In the genomic region with DNA sequence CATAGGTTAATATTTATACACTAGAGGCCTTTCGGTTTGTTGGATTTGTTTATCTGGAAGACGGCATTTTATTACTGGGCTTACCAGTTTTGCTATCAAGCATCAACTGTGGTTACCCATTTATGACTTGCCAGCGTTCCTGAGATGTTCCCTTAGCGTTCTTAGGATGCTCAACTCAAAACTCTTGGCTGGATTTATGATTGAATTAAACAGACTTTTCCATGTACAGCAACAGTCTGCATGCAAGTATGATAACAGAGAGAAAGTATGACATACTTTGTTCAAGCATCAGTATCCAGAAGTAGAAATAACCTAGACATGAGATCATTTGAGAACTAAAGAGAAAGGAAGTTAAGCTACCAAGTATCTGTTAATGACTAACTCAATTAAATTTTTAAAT, we compare ENCODE assay signal across 15 cellular contexts. TPM values are rescaled to one million over a fixed set of nuclear protein-coding genes. Genes with fewer than 3 reads are reported as not detected.
DNase-seq lines count a peak whose midpoint lies in the region; ATAC-seq and TF ChIP-seq lines count a peak whose summit lies in the region.
"Had no signal": no experiment of that assay in that cellular context is flagged by ENCODE, and none has a peak within 500 bp of the region (broad histone marks: within the 10 kb centered on the region; RNA-seq: fewer than 3 reads in every experiment).

No MANE protein-coding gene starts in this region.

- peaks cover 4% of the 10 kb centered on the region for H3K27me3 Mint-ChIP-seq in CD8-positive, alpha-beta T cell (ENCODE audit: low read depth)

- H3K27ac Mint-ChIP-seq in CD8-positive, alpha-beta T cell, result no peak overlapping the region

- no peak for TF ChIP-seq CTCF in foreskin keratinocyte (conservative IDR thresholded peaks at IDR 0.05)
- TF ChIP-seq CTCF in CD8-positive, alpha-beta T cell (IDR thresholded peaks at IDR 0.05), result no peak

- ATAC-seq in foreskin keratinocyte (peak; percentile 35), aorta (ENCODE audit: low FRiP score) (no peak)
- ATAC-seq in CD8-positive, alpha-beta T cell, result no peak

- no peaks in the 10 kb centered on the region for H3K4me1 ChIP-seq in foreskin keratinocyte
- H3K4me1 ChIP-seq in CD8-positive, alpha-beta T cell (ENCODE audit: insufficient read depth, low read length), result no peaks in the 10 kb centered on the region
- no peaks in the 10 kb centered on the region for H3K4me1 ChIP-seq in aorta (ENCODE audit: control insufficient read depth in 1 of 2, insufficient read depth in 2 of 2, low read length in 2 of 2)
- H3K4me1 ChIP-seq: tibial nerve had no signal

- H3K36me3 Mint-ChIP-seq in CD8-positive, alpha-beta T cell, result no peaks in the 10 kb centered on the region

- H3K4me3 ChIP-seq in skeletal muscle cell (ENCODE audit: low read depth, low read length) (no peak overlapping the region), aorta (ENCODE audit: low read length in 2 of 2) (no peak overlapping the region)
- no peak overlapping the region for H3K4me3 ChIP-seq in CD8-positive, alpha-beta T cell (ENCODE audit: low read depth, low read length)
- H3K4me3 ChIP-seq: tibial nerve had no signal

- no peaks in the 10 kb centered on the region for H3K36me3 ChIP-seq in CD8-positive, alpha-beta T cell (ENCODE audit: insufficient read depth, low read length)
- H3K36me3 ChIP-seq in aorta (ENCODE audit: control insufficient read depth in 1 of 2, insufficient read depth in 2 of 2, low read length in 1 of 2), result no peaks in the 10 kb centered on the region
- H3K36me3 ChIP-seq: neutrophil, tibial nerve had no signal

- H3K9me3 ChIP-seq in CD8-positive, alpha-beta T cell (ENCODE audit: low read length), result no peaks in the 10 kb centered on the region
- peaks cover 5% of the 10 kb centered on the region for H3K9me3 ChIP-seq in aorta (ENCODE audit: control insufficient read depth, low read length)
- H3K9me3 ChIP-seq: neutrophil had no signal

- H3K4me3 Mint-ChIP-seq in CD8-positive, alpha-beta T cell, result no peak overlapping the region

- intact Hi-C loops in CD8-positive, alpha-beta T cell (cut with DNase I, micrococcal nuclease), result no loop called here
- intact Hi-C loops in aorta (cut with DNase I), result no loop called here

- H3K4me1 Mint-ChIP-seq in CD8-positive, alpha-beta T cell (ENCODE audit: low read depth), result no peaks in the 10 kb centered on the region

- H3K9me3 Mint-ChIP-seq in CD8-positive, alpha-beta T cell, result peaks cover 5% of the 10 kb centered on the region

- CTCF ChIA-PET in CD8-positive, alpha-beta T cell (lab: Charles Lee), result no interaction called here

- POLR2A ChIA-PET in CD8-positive, alpha-beta T cell (lab: Charles Lee), result no interaction called here

- DNase-seq in EL (peak; percentile 94), amniotic epithelial cell (ENCODE audit: low read depth) (peak; percentile 99), foreskin keratinocyte (peak; percentile 28 to 37), skeletal muscle cell (ENCODE audit: low read depth) (peak; percentile 89), aorta (no peak), substantia nigra (lab: John Stamatoyannopoulos, UW) (no peak)
- no peak for DNase-seq in CD8-positive, alpha-beta T cell
- no peak for DNase-seq in activated effector memory CD4-positive, alpha-beta T cell treated with anti-CD3 and anti-CD28 coated beads, Interleukin-2, amount 50 U/mL, for 16 hours
- DNase-seq: activated CD4-positive, alpha-beta T cell treated with anti-CD3 and anti-CD28 coated beads, Interleukin-2, amount 50 U/mL, for 48 hours; activated naive CD4-positive, alpha-beta T cell; DMS79 treated with DMSO at 0.1 percent for 48 hours; effector CD4-positive, alpha-beta T cell; T-helper 1 cell had no signal

- no peak overlapping the region for H3K27ac ChIP-seq in foreskin keratinocyte
- H3K27ac ChIP-seq in CD8-positive, alpha-beta T cell (ENCODE audit: low read depth, low read length), result no peak overlapping the region
- H3K27ac ChIP-seq in aorta (ENCODE audit: low read depth in 1 of 2, low read length in 2 of 2), result no peak overlapping the region
- no peak overlapping the region for H3K27ac ChIP-seq in substantia nigra (ENCODE audit: low read depth, low read length, poor library complexity, severe bottlenecking)
- H3K27ac ChIP-seq: neutrophil, tibial nerve had no signal

- 42 to 45% methylated on average over 4 of the region's 4 CpGs for WGBS in aorta, 2 donors

- no peaks in the 10 kb centered on the region for H3K27me3 ChIP-seq in foreskin keratinocyte
- H3K27me3 ChIP-seq in CD8-positive, alpha-beta T cell (ENCODE audit: insufficient read depth, low read length), result no peaks in the 10 kb centered on the region
- H3K27me3 ChIP-seq in aorta (ENCODE audit: control insufficient read depth in 1 of 2, insufficient read depth in 2 of 2, low read length in 1 of 2), result no peaks in the 10 kb centered on the region
- H3K27me3 ChIP-seq: neutrophil, tibial nerve had no signal

RNA-seq across cellular contexts. Expression of gene RNF113B, which starts 29.9 kb away (rescaled TPM):
- total RNA-seq in foreskin keratinocyte (not detected in 2 replicates), aorta (not detected)
- polyA plus RNA-seq in foreskin keratinocyte (not detected in 2 replicates), aorta (not detected)
- total RNA-seq in CD8-positive, alpha-beta T cell, result not detected
- total RNA-seq: tibial nerve had no signal

Comparison
In these comparisons a context has a peak if more than half of its experiments do, and no peak if none do; other contexts are left out.
1. DNase-seq: peak in EL (single experiment), amniotic epithelial cell (single experiment), foreskin keratinocyte (2 of 2) and skeletal muscle cell (single experiment); none in CD8-positive, alpha-beta T cell (0 of 7), activated effector memory CD4-positive, alpha-beta T cell treated with anti-CD3 and anti-CD28 coated beads, Interleukin-2, amount 50 U/mL, for 16 hours (single experiment), aorta (0 of 2) and substantia nigra (0 of 49).